14 cellular contexts compared by ENCODE assay signal in the genomic region with DNA sequence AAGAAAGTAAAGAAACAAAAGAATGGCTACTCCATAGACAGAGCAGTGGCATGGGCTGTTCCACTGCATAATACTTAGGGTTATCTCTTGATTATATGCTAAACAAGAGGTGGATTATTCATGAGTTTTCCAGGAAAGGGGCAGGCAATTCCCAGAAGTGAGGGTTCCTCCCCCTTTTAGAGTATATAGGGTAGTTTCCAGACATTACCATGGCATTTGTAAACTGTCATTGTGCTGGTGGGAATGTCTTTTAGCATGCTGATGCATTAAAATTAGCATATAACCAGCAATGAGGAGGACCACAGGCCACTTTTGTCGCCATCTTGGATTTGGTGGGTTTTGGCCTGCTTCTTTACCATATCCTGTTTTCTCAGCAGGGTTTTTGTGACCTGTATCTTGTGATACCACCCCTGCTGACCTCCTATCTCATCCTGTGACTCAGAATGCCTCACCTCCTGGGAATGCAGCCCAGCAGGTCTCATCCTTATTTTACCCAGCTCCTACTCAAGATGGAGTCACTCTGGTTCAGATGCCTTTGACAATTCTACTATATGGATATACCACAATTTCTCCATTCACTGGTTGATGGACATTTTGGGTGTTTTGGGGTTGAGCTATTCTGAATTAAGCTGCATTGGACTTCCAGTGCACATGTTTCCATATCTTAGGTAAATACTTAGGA.
DNase-seq lines count a peak whose midpoint lies in the region; ATAC-seq and TF ChIP-seq lines count a peak whose summit lies in the region.
"Had no signal": no experiment of that assay in that cellular context is flagged by ENCODE, and none has a peak within 500 bp of the region (broad histone marks: within the 10 kb centered on the region; RNA-seq: fewer than 3 reads in every experiment).

No MANE protein-coding gene starts in this region.

- POLR2A ChIA-PET in activated CD4-positive, alpha-beta memory T cell treated with anti-CD3 and anti-CD28 coated beads for 36 hours (lab: Charles Lee) = no interaction called here
- POLR2A ChIA-PET in activated CD4-positive, alpha-beta memory T cell treated with anti-CD3 and anti-CD28 coated beads, Interleukin-2, amount 10 ng/mL, durations not matched to agents 7 days and 5 days (lab: Charles Lee) = no interaction called here

- H3K4me1 ChIP-seq in heart right ventricle = no peaks in the 10 kb centered on the region
- no peaks in the 10 kb centered on the region for H3K4me1 ChIP-seq in left ventricle myocardium inferior
- H3K4me1 ChIP-seq: thyroid gland had no signal

- H3K9me3 ChIP-seq in heart right ventricle (no peaks in the 10 kb centered on the region), left ventricle myocardium inferior (replicated peaks) (no peaks in the 10 kb centered on the region)
- H3K9me3 ChIP-seq: thyroid gland had no signal

- no peaks in the 10 kb centered on the region for H3K9me3 Mint-ChIP-seq in activated CD4-positive, alpha-beta memory T cell treated with anti-CD3 and anti-CD28 coated beads for 36 hours
- H3K9me3 Mint-ChIP-seq in activated CD4-positive, alpha-beta memory T cell treated with anti-CD3 and anti-CD28 coated beads, Interleukin-2, amount 10 ng/mL, durations not matched to agents 7 days and 5 days = peaks cover 2% of the 10 kb centered on the region
- H3K9me3 Mint-ChIP-seq: activated naive CD4-positive, alpha-beta T cell treated with anti-CD3 and anti-CD28 coated beads, Interleukin-2, amount 10 ng/mL, durations not matched to agents 7 days and 5 days; nephron progenitor cell had no signal

- ATAC-seq in stimulated activated naive CD8-positive, alpha-beta T cell treated with anti-CD3 and anti-CD28 coated beads, Interleukin-15, Interleukin-2, amounts not matched to agents 100 U/mL and 50 U/mL, for 24 hours = peak; percentile 32
- no peak for ATAC-seq in heart right ventricle
- ATAC-seq: GM12878 had no signal

- H3K27ac Mint-ChIP-seq in activated CD4-positive, alpha-beta memory T cell treated with anti-CD3 and anti-CD28 coated beads for 36 hours = no peak overlapping the region
- no peak overlapping the region for H3K27ac Mint-ChIP-seq in activated CD4-positive, alpha-beta memory T cell treated with anti-CD3 and anti-CD28 coated beads, Interleukin-2, amount 10 ng/mL, durations not matched to agents 7 days and 5 days
- H3K27ac Mint-ChIP-seq: activated naive CD4-positive, alpha-beta T cell treated with anti-CD3 and anti-CD28 coated beads, Interleukin-2, amount 10 ng/mL, durations not matched to agents 7 days and 5 days; nephron progenitor cell had no signal

- H3K4me3 Mint-ChIP-seq in activated CD4-positive, alpha-beta memory T cell treated with anti-CD3 and anti-CD28 coated beads for 36 hours = no peak overlapping the region
- H3K4me3 Mint-ChIP-seq in activated CD4-positive, alpha-beta memory T cell treated with anti-CD3 and anti-CD28 coated beads, Interleukin-2, amount 10 ng/mL, durations not matched to agents 7 days and 5 days = no peak overlapping the region
- H3K4me3 Mint-ChIP-seq: activated naive CD4-positive, alpha-beta T cell treated with anti-CD3 and anti-CD28 coated beads, Interleukin-2, amount 10 ng/mL, durations not matched to agents 7 days and 5 days; nephron progenitor cell had no signal

- intact Hi-C loops in activated CD4-positive, alpha-beta memory T cell treated with anti-CD3 and anti-CD28 coated beads for 36 hours (cut with micrococcal nuclease) = no loop called here
- intact Hi-C loops in heart right ventricle (cut with DNase I) (no loop called here), left ventricle myocardium inferior (cut with micrococcal nuclease) (no loop called here)

- CTCF ChIA-PET in activated CD4-positive, alpha-beta memory T cell treated with anti-CD3 and anti-CD28 coated beads for 36 hours (lab: Charles Lee) = no interaction called here
- CTCF ChIA-PET in activated CD4-positive, alpha-beta memory T cell treated with anti-CD3 and anti-CD28 coated beads, Interleukin-2, amount 10 ng/mL, durations not matched to agents 7 days and 5 days (lab: Charles Lee) = no interaction called here

- peaks cover 0 to 15% (median 0%) of the 10 kb centered on the region in 9 donors for H3K36me3 ChIP-seq in heart right ventricle
- peaks cover 3% of the 10 kb centered on the region for H3K36me3 ChIP-seq in left ventricle myocardium inferior

- H3K4me3 ChIP-seq in heart right ventricle (no peak overlapping the region), left ventricle myocardium inferior (no peak overlapping the region)
- H3K4me3 ChIP-seq: GM12878, thyroid gland had no signal

- H3K27ac ChIP-seq in epithelial cell of prostate (peak overlapping the region; percentile 81), heart right ventricle (no peak overlapping the region), left ventricle myocardium inferior (replicated peaks) (no peak overlapping the region)
- H3K27ac ChIP-seq: thyroid gland had no signal

- TF ChIP-seq CTCF in heart right ventricle (IDR thresholded peaks at IDR 0.05) = no peak
- no peak for TF ChIP-seq CTCF in left ventricle myocardium inferior (IDR thresholded peaks at IDR 0.05; ENCODE audit: borderline replicate concordance)

- DNase-seq in activated CD4-positive, alpha-beta memory T cell treated with anti-CD3 and anti-CD28 coated beads for 36 hours = peak; percentile 22
- DNase-seq in activated CD4-positive, alpha-beta memory T cell treated with anti-CD3 and anti-CD28 coated beads, Interleukin-2, amount 10 ng/mL, durations not matched to agents 7 days and 5 days = no peak
- peak; percentile 70 for DNase-seq in RPMI7951 (ENCODE audit: low read depth)
- peak; percentile 69 for DNase-seq in epithelial cell of prostate (ENCODE audit: low read depth, low spot score)
- DNase-seq in stimulated activated naive CD8-positive, alpha-beta T cell treated with anti-CD3 and anti-CD28 coated beads, Interleukin-15, Interleukin-2, amounts not matched to agents 100 U/mL and 50 U/mL, for 24 hours = no peak
- DNase-seq in NCI-H187 treated with DMSO at 0.1 percent for 48 hours (lab: John Stamatoyannopoulos, UW) = no peak
- no peak for DNase-seq in heart right ventricle
- no peak for DNase-seq in left ventricle myocardium inferior
- DNase-seq: 8988T; activated naive CD4-positive, alpha-beta T cell treated with anti-CD3 and anti-CD28 coated beads, Interleukin-2, amount 10 ng/mL, durations not matched to agents 7 days and 5 days; Karpas-422; nephron progenitor cell; thyroid gland had no signal

- peaks cover 30% of the 10 kb centered on the region for H3K36me3 Mint-ChIP-seq in activated CD4-positive, alpha-beta memory T cell treated with anti-CD3 and anti-CD28 coated beads for 36 hours
- H3K36me3 Mint-ChIP-seq in activated CD4-positive, alpha-beta memory T cell treated with anti-CD3 and anti-CD28 coated beads, Interleukin-2, amount 10 ng/mL, durations not matched to agents 7 days and 5 days (ENCODE audit: low read depth) = peaks cover 22% of the 10 kb centered on the region

- WGBS in heart right ventricle, 2 donors = 96 to 100% methylated on average over 1 of the region's 1 CpG

- peaks cover 20% of the 10 kb centered on the region for H3K4me1 Mint-ChIP-seq in activated CD4-positive, alpha-beta memory T cell treated with anti-CD3 and anti-CD28 coated beads for 36 hours (ENCODE audit: low read depth)
- H3K4me1 Mint-ChIP-seq in activated CD4-positive, alpha-beta memory T cell treated with anti-CD3 and anti-CD28 coated beads, Interleukin-2, amount 10 ng/mL, durations not matched to agents 7 days and 5 days = peaks cover 16% of the 10 kb centered on the region
- H3K4me1 Mint-ChIP-seq: activated naive CD4-positive, alpha-beta T cell treated with anti-CD3 and anti-CD28 coated beads, Interleukin-2, amount 10 ng/mL, durations not matched to agents 7 days and 5 days; nephron progenitor cell had no signal

- no peaks in the 10 kb centered on the region for H3K27me3 Mint-ChIP-seq in activated CD4-positive, alpha-beta memory T cell treated with anti-CD3 and anti-CD28 coated beads for 36 hours
- H3K27me3 Mint-ChIP-seq in activated CD4-positive, alpha-beta memory T cell treated with anti-CD3 and anti-CD28 coated beads, Interleukin-2, amount 10 ng/mL, durations not matched to agents 7 days and 5 days = no peaks in the 10 kb centered on the region
- H3K27me3 Mint-ChIP-seq: activated naive CD4-positive, alpha-beta T cell treated with anti-CD3 and anti-CD28 coated beads, Interleukin-2, amount 10 ng/mL, durations not matched to agents 7 days and 5 days had no signal

- no peaks in the 10 kb centered on the region for H3K27me3 ChIP-seq in heart right ventricle
- no peaks in the 10 kb centered on the region for H3K27me3 ChIP-seq in left ventricle myocardium inferior (ENCODE audit: low read depth)
- H3K27me3 ChIP-seq: thyroid gland had no signal

Comparison
In these comparisons a context has a peak if more than half of its experiments do, and no peak if none do; other contexts are left out.
1. DNase-seq: peak in activated CD4-positive, alpha-beta memory T cell treated with anti-CD3 and anti-CD28 coated beads for 36 hours (single experiment), RPMI7951 (single experiment) and epithelial cell of prostate (single experiment); none in activated CD4-positive, alpha-beta memory T cell treated with anti-CD3 and anti-CD28 coated beads, Interleukin-2, amount 10 ng/mL, durations not matched to agents 7 days and 5 days (single experiment), stimulated activated naive CD8-positive, alpha-beta T cell treated with anti-CD3 and anti-CD28 coated beads, Interleukin-15, Interleukin-2, amounts not matched to agents 100 U/mL and 50 U/mL, for 24 hours (single experiment), NCI-H187 treated with DMSO at 0.1 percent for 48 hours (single experiment), heart right ventricle (0 of 2) and left ventricle myocardium inferior (single experiment).